9 cellular contexts compared by ENCODE assay signal in genomic region chr10:28991326-28991725, GRCh38.
DNase-seq lines count a peak whose midpoint lies in the region; ATAC-seq and TF ChIP-seq lines count a peak whose summit lies in the region.
"Had no signal": no experiment of that assay in that cellular context is flagged by ENCODE, and none has a peak within 500 bp of the region (broad histone marks: within the 10 kb centered on the region; RNA-seq: fewer than 3 reads in every experiment).

No MANE protein-coding gene starts in this region.

- H3K9me3 ChIP-seq in right cardiac atrium (ENCODE audit: control insufficient read depth, low read length): no peaks in the 10 kb centered on the region
- H3K9me3 ChIP-seq in thoracic aorta: no peaks in the 10 kb centered on the region
- no peaks in the 10 kb centered on the region for H3K9me3 ChIP-seq in testis

- TF ChIP-seq POLR2A in testis (IDR thresholded peaks at IDR 0.05): no peak

- H3K36me3 ChIP-seq in thoracic aorta (no peaks in the 10 kb centered on the region), testis (ENCODE audit: low read depth, missing control alignments) (no peaks in the 10 kb centered on the region)

- peak; percentile 71 to 72 for ATAC-seq in right cardiac atrium
- peak; percentile 80 for ATAC-seq in thoracic aorta (ENCODE audit: insufficient number of reproducible peaks, low FRiP score, low read depth)

- H3K36me3 Mint-ChIP-seq in activated naive CD4-positive, alpha-beta T cell treated with anti-CD3 and anti-CD28 coated beads for 36 hours (ENCODE audit: low read depth): no peaks in the 10 kb centered on the region

- no peaks in the 10 kb centered on the region for H3K9me3 Mint-ChIP-seq in activated naive CD4-positive, alpha-beta T cell treated with anti-CD3 and anti-CD28 coated beads for 36 hours
- H3K9me3 Mint-ChIP-seq: dendritic cell treated with granulocyte-macrophage colony-stimulating factor and Interleukin-4, amounts not matched to agents 40 ng/mL and 50 ng/mL, for 4 days had no signal

- CTCF ChIA-PET in activated naive CD4-positive, alpha-beta T cell treated with anti-CD3 and anti-CD28 coated beads for 36 hours (lab: Charles Lee): interaction anchor here (0.6 to 3.3 kb wide), 10 partner anchors 13 to 1007 kb away, joined by 3 to 25 read pairs (median 4); no protein-coding TSS in a partner anchor

- intact Hi-C loops in right cardiac atrium (cut with DNase I): loop anchor here in 3 of 4 donors (5.0 to 10.0 kb wide), 2 partner anchors 313 to 314 kb away; partner anchors contain the start of gene BAMBI (in 3 of the 3)
- intact Hi-C loops in activated naive CD4-positive, alpha-beta T cell treated with anti-CD3 and anti-CD28 coated beads for 36 hours (cut with micrococcal nuclease): loop anchor here (1.0 to 5.0 kb wide), 4 partner anchors 313 to 559 kb away; partner anchors contain the start of gene BAMBI
- intact Hi-C loops in testis (cut with DNase I; ENCODE audit: low total_unique reads): loop anchor here (10.0 kb wide), 1 partner anchor 327 kb away; no protein-coding TSS in a partner anchor

- H3K27me3 ChIP-seq in right cardiac atrium (ENCODE audit: control insufficient read depth, insufficient read depth) (no peaks in the 10 kb centered on the region), thoracic aorta (replicated peaks; ENCODE audit: insufficient read depth) (no peaks in the 10 kb centered on the region), testis (no peaks in the 10 kb centered on the region)

- peak; percentile 48 for DNase-seq in NCI-H748 (lab: John Stamatoyannopoulos, UW; ENCODE audit: unreplicated experiment)
- no peak for DNase-seq in NCI-H748 treated with DMSO at 0.1 percent for 48 hours (lab: John Stamatoyannopoulos, UW)
- peak; percentile 75 for DNase-seq in astrocyte of the cerebellum (ENCODE audit: low read depth)
- no peak for DNase-seq in right cardiac atrium
- DNase-seq in thoracic aorta (ENCODE audit: low spot score): peak; percentile 43
- no peak for DNase-seq in activated naive CD4-positive, alpha-beta T cell treated with anti-CD3 and anti-CD28 coated beads for 36 hours
- DNase-seq in testis: no peak
- DNase-seq in DMS 273 (lab: John Stamatoyannopoulos, UW; ENCODE audit: unreplicated experiment): no peak

- H3K27me3 Mint-ChIP-seq in activated naive CD4-positive, alpha-beta T cell treated with anti-CD3 and anti-CD28 coated beads for 36 hours (ENCODE audit: low read depth): peaks cover 8% of the 10 kb centered on the region

- TF ChIP-seq CTCF in astrocyte of the cerebellum (IDR thresholded peaks at IDR 0.05; ENCODE audit: low read depth, low read length, missing control alignments) (no peak), thoracic aorta (IDR thresholded peaks at IDR 0.05) (no peak), testis (IDR thresholded peaks at IDR 0.05) (no peak)

- H3K4me1 Mint-ChIP-seq in activated naive CD4-positive, alpha-beta T cell treated with anti-CD3 and anti-CD28 coated beads for 36 hours (ENCODE audit: low read depth): no peaks in the 10 kb centered on the region

- H3K4me3 ChIP-seq in astrocyte of the cerebellum (ENCODE audit: low read depth, low read length): no peak overlapping the region
- H3K4me3 ChIP-seq in right cardiac atrium (ENCODE audit: low read length): no peak overlapping the region
- H3K4me3 ChIP-seq in thoracic aorta: no peak overlapping the region
- H3K4me3 ChIP-seq in testis: no peak overlapping the region

- H3K4me1 ChIP-seq in right cardiac atrium (ENCODE audit: control insufficient read depth, insufficient read depth, low read length): no peaks in the 10 kb centered on the region
- peaks cover 10 to 19% of the 10 kb centered on the region in 2 donors for H3K4me1 ChIP-seq in thoracic aorta (ENCODE audit: control insufficient read depth in 1 of 2, low read depth in 2 of 2)
- no peaks in the 10 kb centered on the region for H3K4me1 ChIP-seq in testis

- in situ Hi-C loops in astrocyte of the cerebellum (cut with HindIII; ENCODE audit: low sequenced_read_pairs): no loop called here

- H3K27ac Mint-ChIP-seq in activated naive CD4-positive, alpha-beta T cell treated with anti-CD3 and anti-CD28 coated beads for 36 hours: no peak overlapping the region
- H3K27ac Mint-ChIP-seq: dendritic cell treated with granulocyte-macrophage colony-stimulating factor and Interleukin-4, amounts not matched to agents 40 ng/mL and 50 ng/mL, for 4 days had no signal

- H3K4me3 Mint-ChIP-seq in activated naive CD4-positive, alpha-beta T cell treated with anti-CD3 and anti-CD28 coated beads for 36 hours: no peak overlapping the region
- H3K4me3 Mint-ChIP-seq: dendritic cell treated with granulocyte-macrophage colony-stimulating factor and Interleukin-4, amounts not matched to agents 40 ng/mL and 50 ng/mL, for 4 days had no signal

- 83% methylated on average over 6 of the region's 6 CpGs for WGBS in right cardiac atrium
- WGBS in testis, 2 donors: 95 to 97% methylated on average over 6 of the region's 6 CpGs

- H3K27ac ChIP-seq in right cardiac atrium (ENCODE audit: low read length): no peak overlapping the region
- peak overlapping the region; percentile 52 to 84 for H3K27ac ChIP-seq in thoracic aorta
- H3K27ac ChIP-seq in testis: no peak overlapping the region

Comparison
In these comparisons a context has a peak if more than half of its experiments do, and no peak if none do; other contexts are left out.
1. DNase-seq: peak in NCI-H748 (single experiment), astrocyte of the cerebellum (single experiment) and thoracic aorta (single experiment); none in NCI-H748 treated with DMSO at 0.1 percent for 48 hours (single experiment), right cardiac atrium (0 of 3), activated naive CD4-positive, alpha-beta T cell treated with anti-CD3 and anti-CD28 coated beads for 36 hours (single experiment), testis (single experiment) and DMS 273 (single experiment).
2. H3K27ac ChIP-seq: peak in thoracic aorta (2 of 2); none in right cardiac atrium (single experiment) and testis (0 of 2).